15 cellular contexts compared by ENCODE assay signal in genomic region chr14:34912182-34912581, GRCh38. TPM values are rescaled to one million over a fixed set of nuclear protein-coding genes. Genes with fewer than 3 reads are reported as not detected.
DNase-seq lines count a peak whose midpoint lies in the region; ATAC-seq and TF ChIP-seq lines count a peak whose summit lies in the region.
"Had no signal": no experiment of that assay in that cellular context is flagged by ENCODE, and none has a peak within 500 bp of the region (broad histone marks: within the 10 kb centered on the region; RNA-seq: fewer than 3 reads in every experiment).

No MANE protein-coding gene starts in this region.

- no peaks in the 10 kb centered on the region for H3K36me3 ChIP-seq in Caco-2 (ENCODE audit: control insufficient read depth, insufficient read depth, low read length)
- H3K36me3 ChIP-seq: HAP-1, left ventricle myocardium inferior, SJSA1, tibial artery had no signal

- peaks cover 10% of the 10 kb centered on the region for H3K4me1 Mint-ChIP-seq in Caco-2 (ENCODE audit: low read depth, unreplicated experiment)
- peaks cover 12% of the 10 kb centered on the region for H3K4me1 Mint-ChIP-seq in HFFc6 (ENCODE audit: low read depth)
- H3K4me1 Mint-ChIP-seq in T-helper 17 cell: peaks cover 8% of the 10 kb centered on the region
- H3K4me1 Mint-ChIP-seq in glutamatergic neuron (ENCODE audit: low read depth, unreplicated experiment): no peaks in the 10 kb centered on the region

- H3K4me3 Mint-ChIP-seq in Caco-2 (ENCODE audit: unreplicated experiment): no peak overlapping the region
- no peak overlapping the region for H3K4me3 Mint-ChIP-seq in HFFc6
- no peak overlapping the region for H3K4me3 Mint-ChIP-seq in T-helper 17 cell
- no peak overlapping the region for H3K4me3 Mint-ChIP-seq in glutamatergic neuron (ENCODE audit: unreplicated experiment)

- H3K36me3 Mint-ChIP-seq in Caco-2 (ENCODE audit: insufficient read depth, unreplicated experiment): no peaks in the 10 kb centered on the region
- no peaks in the 10 kb centered on the region for H3K36me3 Mint-ChIP-seq in HFFc6 (ENCODE audit: low read depth)
- H3K36me3 Mint-ChIP-seq in T-helper 17 cell (ENCODE audit: low read depth): no peaks in the 10 kb centered on the region
- no peaks in the 10 kb centered on the region for H3K36me3 Mint-ChIP-seq in glutamatergic neuron (ENCODE audit: unreplicated experiment)

- intact Hi-C loops in Caco-2 (cut with micrococcal nuclease; ENCODE audit: unreplicated experiment): no loop called here

- H3K27ac Mint-ChIP-seq in Caco-2 (ENCODE audit: unreplicated experiment) (no peak overlapping the region), HFFc6 (no peak overlapping the region), T-helper 17 cell (peak overlapping the region; percentile 73), glutamatergic neuron (ENCODE audit: unreplicated experiment) (no peak overlapping the region)

- H3K9me3 ChIP-seq in Caco-2 (no peaks in the 10 kb centered on the region), T-helper 17 cell (ENCODE audit: control insufficient read depth, low read length, poor library complexity, severe bottlenecking) (no peaks in the 10 kb centered on the region)
- H3K9me3 ChIP-seq: HAP-1, left ventricle myocardium inferior, SJSA1, tibial artery had no signal

- H3K9me3 Mint-ChIP-seq in Caco-2 (ENCODE audit: unreplicated experiment): no peaks in the 10 kb centered on the region
- no peaks in the 10 kb centered on the region for H3K9me3 Mint-ChIP-seq in HFFc6
- H3K9me3 Mint-ChIP-seq in glutamatergic neuron (ENCODE audit: unreplicated experiment): peaks cover 2% of the 10 kb centered on the region

- DNase-seq in Caco-2 (peak in 1 of 2 experiments; percentile 7), HFFc6 (no peak), T-helper 17 cell (no peak), iPS DF 4.7 (ENCODE audit: extremely low read depth, low spot score) (peak; percentile 3), glutamatergic neuron (no peak)
- DNase-seq: activated CD4-positive, alpha-beta T cell treated with anti-CD3 and anti-CD28 coated beads for 1 hour; foreskin keratinocyte; left ventricle myocardium inferior; NCI-H146; NCI-H526 treated with DMSO at 0.1 percent for 48 hours; tibial artery had no signal

- ATAC-seq in T-helper 17 cell: no peak
- no peak for ATAC-seq in GM18858 (IDR thresholded peaks at IDR 0.05; ENCODE audit: unreplicated experiment)
- no peak for ATAC-seq in HG02623 (IDR thresholded peaks at IDR 0.05; ENCODE audit: unreplicated experiment)
- ATAC-seq: foreskin keratinocyte had no signal

- TF ChIP-seq CTCF in Caco-2 (IDR thresholded peaks at IDR 0.05; ENCODE audit: insufficient read depth in 1 of 2, low read depth in 1 of 2, low read length in 1 of 2, severe bottlenecking in 1 of 2, unreplicated experiment in 1 of 2): peak; percentile 11 to 29
- TF ChIP-seq CTCF in HFFc6 (IDR thresholded peaks at IDR 0.05): peak; percentile 32
- TF ChIP-seq CTCF in glutamatergic neuron (IDR thresholded peaks at IDR 0.05; ENCODE audit: partially characterized antibody, unreplicated experiment): no peak

- no TSS peak for BruUV-seq in Caco-2 (replicated peaks; lab: Mats Ljungman, UMichigan)

- H3K4me3 ChIP-seq in Caco-2 (ENCODE audit: low read depth, low read length): no peak overlapping the region
- H3K4me3 ChIP-seq: HAP-1, left ventricle myocardium inferior, SJSA1, tibial artery had no signal

- H3K27me3 ChIP-seq in Caco-2 (replicated peaks; ENCODE audit: control insufficient read depth, insufficient read depth, low read length): no peaks in the 10 kb centered on the region
- H3K27me3 ChIP-seq: foreskin keratinocyte, SJSA1, tibial artery had no signal

- no peaks in the 10 kb centered on the region for H3K27me3 Mint-ChIP-seq in Caco-2 (ENCODE audit: insufficient read depth, unreplicated experiment)
- H3K27me3 Mint-ChIP-seq in HFFc6 (ENCODE audit: insufficient read depth): no peaks in the 10 kb centered on the region; the same call in 1 of the 2 replicates
- H3K27me3 Mint-ChIP-seq in T-helper 17 cell: no peaks in the 10 kb centered on the region
- no peaks in the 10 kb centered on the region for H3K27me3 Mint-ChIP-seq in glutamatergic neuron (ENCODE audit: unreplicated experiment)

- POLR2A ChIA-PET in Caco-2 (lab: Charles Lee): interaction anchor here (0.6 kb wide), 1 partner anchor 37 kb away, joined by 4 read pairs; the partner anchor contains the start of gene BAZ1A

- CTCF ChIA-PET in Caco-2 (lab: Charles Lee): interaction anchor here (0.6 kb wide), 1 partner anchor 134 kb away, joined by 4 read pairs; no protein-coding TSS in a partner anchor

- no peaks in the 10 kb centered on the region for H3K4me1 ChIP-seq in Caco-2
- H3K4me1 ChIP-seq: foreskin keratinocyte, left ventricle myocardium inferior, SJSA1, tibial artery had no signal

RNA-seq across cellular contexts. Expression of gene BAZ1A, which starts 37.0 kb away (rescaled TPM):
- total RNA-seq in Caco-2 (2022): 26.1 and 29.6 TPM in 2 replicates
- 10 to 100 TPM; 23.1 to 29.5 (median 26.6) TPM for total RNA-seq in HFFc6 (2021; fragmentation: NEBNext Ultra II Directional; extraction: Animal tissue kit (Norgen Biotek cat#: 25700))
- 10 to 100 TPM; 44.7 to 51.7 TPM for total RNA-seq in T-helper 17 cell
- 41.3 TPM for total RNA-seq in glutamatergic neuron (ENCODE audit: unreplicated experiment)
